Comparison of ENCODE assay signal across 15 cellular contexts in genomic region chr22:45777046-45777851, GRCh38.
A peak's percentile ranks its signal among the peaks of the same experiment; 100 is the strongest.
DNase-seq lines count a peak whose midpoint lies in the region; ATAC-seq and TF ChIP-seq lines count a peak whose summit lies in the region.
"Had no signal": no experiment of that assay in that cellular context is flagged by ENCODE, and none has a peak within 500 bp of the region (broad histone marks: within the 10 kb centered on the region; RNA-seq: fewer than 3 reads in every experiment).

No MANE protein-coding gene starts in this region.

- H3K27me3 ChIP-seq in SK-N-SH (ENCODE audit: insufficient read depth) (no peaks in the 10 kb centered on the region), smooth muscle cell (ENCODE audit: low read depth) (no peaks in the 10 kb centered on the region), lower lobe of right lung (ENCODE audit: low read depth) (no peaks in the 10 kb centered on the region)
- H3K27me3 ChIP-seq: tibial nerve had no signal

- ATAC-seq in lower lobe of right lung, result no peak
- ATAC-seq: natural killer cell had no signal

- POLR2A ChIA-PET in SK-N-SH (lab: Yijun Ruan, JAX), result no interaction called here

- intact Hi-C loops in lower lobe of right lung (cut with DNase I), result no loop called here

- H3K4me2 ChIP-seq in SK-N-SH (peak overlapping the region; percentile 16; the same call in 1 of the 2 replicates), smooth muscle cell (no peak overlapping the region)

- no peaks in the 10 kb centered on the region for H3K9me3 ChIP-seq in SK-N-SH
- H3K9me3 ChIP-seq in smooth muscle cell (replicated peaks; ENCODE audit: low read depth), result no peaks in the 10 kb centered on the region
- H3K9me3 ChIP-seq in lower lobe of right lung, result no peaks in the 10 kb centered on the region
- H3K9me3 ChIP-seq: tibial nerve had no signal

- peaks cover 13 to 37% of the 10 kb centered on the region in 2 experiments for H3K36me3 ChIP-seq in SK-N-SH (replicated peaks in 1 of 2; ENCODE audit: control insufficient read depth in 1 of 2, insufficient read depth in 2 of 2, low read length in 1 of 2)
- H3K36me3 ChIP-seq in smooth muscle cell (ENCODE audit: low read depth), result no peaks in the 10 kb centered on the region
- no peaks in the 10 kb centered on the region for H3K36me3 ChIP-seq in lower lobe of right lung

- WGBS in SK-N-SH (ENCODE audit: low lambda C conversion rate), result 74% methylated on average over 6 of the region's 6 CpGs
- 80% methylated on average over 6 of the region's 6 CpGs for WGBS in smooth muscle cell (ENCODE audit: low lambda C conversion rate)

- no peak overlapping the region for H3K9ac ChIP-seq in SK-N-SH
- peak overlapping the region; percentile 58 for H3K9ac ChIP-seq in smooth muscle cell (ENCODE audit: low read depth)

- H4K20me1 ChIP-seq in SK-N-SH (ENCODE audit: insufficient read depth) (peaks cover 35% of the 10 kb centered on the region), smooth muscle cell (ENCODE audit: low read depth) (peaks cover 62% of the 10 kb centered on the region)

- no peak for TF ChIP-seq CTCF in SK-N-SH (IDR thresholded peaks at IDR 0.05)
- no peak for TF ChIP-seq CTCF in epithelial cell of proximal tubule (conservative IDR thresholded peaks at IDR 0.05; ENCODE audit: low read depth, low read length)
- TF ChIP-seq CTCF in smooth muscle cell (IDR thresholded peaks at IDR 0.05; ENCODE audit: borderline replicate concordance, insufficient read depth, poor library complexity, severe bottlenecking), result no peak
- no peak for TF ChIP-seq CTCF in lower lobe of right lung (IDR thresholded peaks at IDR 0.05)

- no peak for TF ChIP-seq EP300 in SK-N-SH (IDR thresholded peaks at IDR 0.05; ENCODE audit: borderline replicate concordance in 1 of 2, low read depth in 1 of 2, low read length in 1 of 2)

- H3K27ac ChIP-seq in SK-N-SH (ENCODE audit: low read depth in 2 of 2, low read length in 1 of 2), result no peak overlapping the region; a peak in 2 of 4 replicates
- H3K27ac ChIP-seq in smooth muscle cell (ENCODE audit: low read depth), result peak overlapping the region; percentile 92
- no peak overlapping the region for H3K27ac ChIP-seq in lower lobe of right lung
- H3K27ac ChIP-seq: 22Rv1, tibial nerve had no signal

- CTCF ChIA-PET in SK-N-SH (lab: Yijun Ruan, JAX), result interaction anchor here (0.6 to 1.3 kb wide), 5 partner anchors 19 to 565 kb away, joined by 3 to 5 read pairs (median 3); no protein-coding TSS in a partner anchor

- TF ChIP-seq RAD21 in SK-N-SH (IDR thresholded peaks at IDR 0.05; ENCODE audit: low read length), result no peak

- H3K79me2 ChIP-seq in SK-N-SH (ENCODE audit: insufficient read depth), result peaks cover 56% of the 10 kb centered on the region
- peaks cover 33% of the 10 kb centered on the region for H3K79me2 ChIP-seq in smooth muscle cell (ENCODE audit: low read depth)

- H2AFZ ChIP-seq in SK-N-SH (ENCODE audit: low read depth), result no peak overlapping the region
- H2AFZ ChIP-seq in smooth muscle cell (ENCODE audit: low read depth), result no peak overlapping the region

- H3K9me2 ChIP-seq in SK-N-SH, result no peaks in the 10 kb centered on the region

- H3K4me3 ChIP-seq in SK-N-SH (ENCODE audit: low read depth in 2 of 2, low read length in 1 of 2), result no peak overlapping the region
- H3K4me3 ChIP-seq in epithelial cell of proximal tubule (ENCODE audit: low read depth, low read length), result no peak overlapping the region
- H3K4me3 ChIP-seq in smooth muscle cell, result no peak overlapping the region
- no peak overlapping the region for H3K4me3 ChIP-seq in lower lobe of right lung
- H3K4me3 ChIP-seq: tibial nerve had no signal

- H3F3A ChIP-seq in SK-N-SH (replicated peaks; ENCODE audit: insufficient read depth) (peaks cover 2% of the 10 kb centered on the region), smooth muscle cell (ENCODE audit: low read depth) (no peaks in the 10 kb centered on the region)

- DNase-seq in NCI-H1436 (lab: John Stamatoyannopoulos, UW) (peak; percentile 7), NCI-H1436 treated with DMSO at 0.1 percent for 48 hours (lab: John Stamatoyannopoulos, UW) (no peak), SK-N-SH (no peak), epithelial cell of proximal tubule (ENCODE audit: low read depth) (peak; percentile 83), smooth muscle cell (lab: John Stamatoyannopoulos, UW; ENCODE audit: unreplicated experiment) (no peak), RKO (ENCODE audit: low spot score) (no peak), lower lobe of right lung (no peak), SHP77 treated with DMSO at 0.1 percent for 48 hours (lab: John Stamatoyannopoulos, UW) (no peak)
- DNase-seq: activated CD4-positive, alpha-beta memory T cell treated with anti-CD3 and anti-CD28 coated beads for 36 hours; activated gamma-delta T cell treated with Interleukin-2 at 50 U/mL for 16 hours; cerebellar nuclear complex; COR-L47; natural killer cell had no signal

- H3K4me1 ChIP-seq in SK-N-SH (ENCODE audit: control insufficient read depth in 1 of 2, insufficient read depth in 2 of 2, low read depth in 1 of 2, low read length in 1 of 2) (peaks cover 0 to 10% of the 10 kb centered on the region in 2 experiments; a peak in 3 of 4 replicates), smooth muscle cell (ENCODE audit: low read depth) (no peaks in the 10 kb centered on the region), lower lobe of right lung (no peaks in the 10 kb centered on the region)

TF ChIP-seq in SK-N-SH, 30 proteins besides CTCF, POLR2A, EP300 and RAD21:
- TF ChIP-seq, protein P1, sequence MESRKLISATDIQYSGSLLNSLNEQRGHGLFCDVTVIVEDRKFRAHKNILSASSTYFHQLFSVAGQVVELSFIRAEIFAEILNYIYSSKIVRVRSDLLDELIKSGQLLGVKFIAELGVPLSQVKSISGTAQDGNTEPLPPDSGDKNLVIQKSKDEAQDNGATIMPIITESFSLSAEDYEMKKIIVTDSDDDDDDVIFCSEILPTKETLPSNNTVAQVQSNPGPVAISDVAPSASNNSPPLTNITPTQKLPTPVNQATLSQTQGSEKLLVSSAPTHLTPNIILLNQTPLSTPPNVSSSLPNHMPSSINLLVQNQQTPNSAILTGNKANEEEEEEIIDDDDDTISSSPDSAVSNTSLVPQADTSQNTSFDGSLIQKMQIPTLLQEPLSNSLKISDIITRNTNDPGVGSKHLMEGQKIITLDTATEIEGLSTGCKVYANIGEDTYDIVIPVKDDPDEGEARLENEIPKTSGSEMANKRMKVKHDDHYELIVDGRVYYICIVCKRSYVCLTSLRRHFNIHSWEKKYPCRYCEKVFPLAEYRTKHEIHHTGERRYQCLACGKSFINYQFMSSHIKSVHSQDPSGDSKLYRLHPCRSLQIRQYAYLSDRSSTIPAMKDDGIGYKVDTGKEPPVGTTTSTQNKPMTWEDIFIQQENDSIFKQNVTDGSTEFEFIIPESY (IDR thresholded peaks at IDR 0.05; ENCODE audit: borderline replicate concordance, low read depth), result no peak
- TF ChIP-seq RFX5 (IDR thresholded peaks at IDR 0.05; ENCODE audit: low read length) (no peak), RCOR1 (IDR thresholded peaks at IDR 0.05; ENCODE audit: low read length) (no peak), TEAD4 (IDR thresholded peaks at IDR 0.05; ENCODE audit: borderline replicate concordance, insufficient read depth) (0 out of 2 replicates have a peak, but pooled peaks have one; percentile 16), EZH2phosphoT487 (IDR thresholded peaks at IDR 0.05; ENCODE audit: borderline replicate concordance, low read depth) (no peak), POLR2AphosphoS5 (IDR thresholded peaks at IDR 0.05; ENCODE audit: low read depth, low read length) (no peak)
- TF ChIP-seq, protein P2, sequence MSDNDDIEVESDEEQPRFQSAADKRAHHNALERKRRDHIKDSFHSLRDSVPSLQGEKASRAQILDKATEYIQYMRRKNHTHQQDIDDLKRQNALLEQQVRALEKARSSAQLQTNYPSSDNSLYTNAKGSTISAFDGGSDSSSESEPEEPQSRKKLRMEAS (IDR thresholded peaks at IDR 0.05; ENCODE audit: low read depth), result no peak

Comparison
In these comparisons a context has a peak if more than half of its experiments do, and no peak if none do; other contexts are left out.
1. DNase-seq: peak in NCI-H1436 (single experiment) and epithelial cell of proximal tubule (single experiment); none in NCI-H1436 treated with DMSO at 0.1 percent for 48 hours (single experiment), SK-N-SH (single experiment), smooth muscle cell (single experiment), RKO (single experiment), lower lobe of right lung (single experiment) and SHP77 treated with DMSO at 0.1 percent for 48 hours (single experiment).